1 cellular context compared by ENCODE assay signal in the genomic region with DNA sequence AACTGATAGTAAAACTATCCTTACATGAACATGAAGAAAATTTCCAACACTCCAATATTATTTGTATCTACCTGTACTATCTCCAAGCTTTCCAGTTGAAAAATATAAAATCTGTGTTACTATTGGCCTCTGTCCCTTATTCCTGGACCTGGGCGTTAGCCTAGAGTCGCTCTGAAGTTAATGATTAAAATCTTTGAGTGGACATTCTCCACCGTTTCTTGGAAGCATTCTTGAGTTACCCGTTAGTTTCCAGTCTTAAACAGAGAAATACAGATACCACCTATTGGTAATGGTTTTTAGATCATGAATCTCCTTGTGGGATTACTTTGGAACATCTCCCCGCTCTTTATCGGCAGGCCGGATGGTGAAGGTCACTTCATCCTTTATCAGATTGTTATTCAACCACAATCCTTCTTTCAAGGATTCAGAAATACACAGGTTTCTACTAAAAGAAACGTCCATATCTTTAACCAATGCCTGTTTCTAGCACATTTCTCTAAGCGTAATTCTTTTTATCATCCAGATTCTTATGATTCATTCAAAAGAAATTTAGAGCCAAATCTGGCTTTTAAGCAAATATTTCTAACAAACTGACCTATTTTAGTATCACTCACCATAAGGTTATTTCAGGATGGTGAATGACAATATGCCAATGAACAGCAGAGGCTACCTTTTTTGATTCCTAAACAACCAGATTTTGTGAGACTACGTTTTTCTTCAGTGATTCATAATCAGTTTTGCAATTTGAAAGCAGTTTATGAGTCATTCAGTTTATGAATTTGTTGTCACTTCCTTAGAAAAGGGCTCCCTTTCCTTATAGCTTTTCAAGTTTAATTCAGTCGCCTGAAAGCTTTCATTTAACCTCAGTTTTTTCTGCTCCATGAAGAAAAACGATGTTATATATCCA.
TF ChIP-seq lines count a peak whose summit lies in the region.

No MANE protein-coding gene starts in this region.

TF ChIP-seq in SK-N-SH, 30 proteins besides CTCF, POLR2A, EP300 and RAD21 (continued from another document):
- TF ChIP-seq, protein P1, sequence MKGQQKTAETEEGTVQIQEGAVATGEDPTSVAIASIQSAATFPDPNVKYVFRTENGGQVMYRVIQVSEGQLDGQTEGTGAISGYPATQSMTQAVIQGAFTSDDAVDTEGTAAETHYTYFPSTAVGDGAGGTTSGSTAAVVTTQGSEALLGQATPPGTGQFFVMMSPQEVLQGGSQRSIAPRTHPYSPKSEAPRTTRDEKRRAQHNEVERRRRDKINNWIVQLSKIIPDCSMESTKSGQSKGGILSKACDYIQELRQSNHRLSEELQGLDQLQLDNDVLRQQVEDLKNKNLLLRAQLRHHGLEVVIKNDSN (IDR thresholded peaks at IDR 0.05; ENCODE audit: borderline replicate concordance, low read depth): no peak
- no peak for TF ChIP-seq NRF1 (IDR thresholded peaks at IDR 0.05; ENCODE audit: low read depth, low read length)
- TF ChIP-seq, protein P2, sequence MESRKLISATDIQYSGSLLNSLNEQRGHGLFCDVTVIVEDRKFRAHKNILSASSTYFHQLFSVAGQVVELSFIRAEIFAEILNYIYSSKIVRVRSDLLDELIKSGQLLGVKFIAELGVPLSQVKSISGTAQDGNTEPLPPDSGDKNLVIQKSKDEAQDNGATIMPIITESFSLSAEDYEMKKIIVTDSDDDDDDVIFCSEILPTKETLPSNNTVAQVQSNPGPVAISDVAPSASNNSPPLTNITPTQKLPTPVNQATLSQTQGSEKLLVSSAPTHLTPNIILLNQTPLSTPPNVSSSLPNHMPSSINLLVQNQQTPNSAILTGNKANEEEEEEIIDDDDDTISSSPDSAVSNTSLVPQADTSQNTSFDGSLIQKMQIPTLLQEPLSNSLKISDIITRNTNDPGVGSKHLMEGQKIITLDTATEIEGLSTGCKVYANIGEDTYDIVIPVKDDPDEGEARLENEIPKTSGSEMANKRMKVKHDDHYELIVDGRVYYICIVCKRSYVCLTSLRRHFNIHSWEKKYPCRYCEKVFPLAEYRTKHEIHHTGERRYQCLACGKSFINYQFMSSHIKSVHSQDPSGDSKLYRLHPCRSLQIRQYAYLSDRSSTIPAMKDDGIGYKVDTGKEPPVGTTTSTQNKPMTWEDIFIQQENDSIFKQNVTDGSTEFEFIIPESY (IDR thresholded peaks at IDR 0.05; ENCODE audit: borderline replicate concordance, low read depth): no peak
- TF ChIP-seq, protein P3, sequence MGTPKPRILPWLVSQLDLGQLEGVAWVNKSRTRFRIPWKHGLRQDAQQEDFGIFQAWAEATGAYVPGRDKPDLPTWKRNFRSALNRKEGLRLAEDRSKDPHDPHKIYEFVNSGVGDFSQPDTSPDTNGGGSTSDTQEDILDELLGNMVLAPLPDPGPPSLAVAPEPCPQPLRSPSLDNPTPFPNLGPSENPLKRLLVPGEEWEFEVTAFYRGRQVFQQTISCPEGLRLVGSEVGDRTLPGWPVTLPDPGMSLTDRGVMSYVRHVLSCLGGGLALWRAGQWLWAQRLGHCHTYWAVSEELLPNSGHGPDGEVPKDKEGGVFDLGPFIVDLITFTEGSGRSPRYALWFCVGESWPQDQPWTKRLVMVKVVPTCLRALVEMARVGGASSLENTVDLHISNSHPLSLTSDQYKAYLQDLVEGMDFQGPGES (IDR thresholded peaks at IDR 0.05; ENCODE audit: low read depth, low read length): no peak
- peak; percentile 50 for TF ChIP-seq NFIC (IDR thresholded peaks at IDR 0.05; ENCODE audit: borderline replicate concordance)
- TF ChIP-seq TEAD4 (IDR thresholded peaks at IDR 0.05; ENCODE audit: borderline replicate concordance, insufficient read depth): peak; percentile 37; the same call in 1 of the 2 replicates
- TF ChIP-seq, protein P4, sequence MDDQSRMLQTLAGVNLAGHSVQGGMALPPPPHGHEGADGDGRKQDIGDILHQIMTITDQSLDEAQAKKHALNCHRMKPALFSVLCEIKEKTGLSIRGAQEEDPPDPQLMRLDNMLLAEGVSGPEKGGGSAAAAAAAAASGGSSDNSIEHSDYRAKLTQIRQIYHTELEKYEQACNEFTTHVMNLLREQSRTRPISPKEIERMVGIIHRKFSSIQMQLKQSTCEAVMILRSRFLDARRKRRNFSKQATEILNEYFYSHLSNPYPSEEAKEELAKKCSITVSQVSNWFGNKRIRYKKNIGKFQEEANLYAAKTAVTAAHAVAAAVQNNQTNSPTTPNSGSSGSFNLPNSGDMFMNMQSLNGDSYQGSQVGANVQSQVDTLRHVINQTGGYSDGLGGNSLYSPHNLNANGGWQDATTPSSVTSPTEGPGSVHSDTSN (IDR thresholded peaks at IDR 0.05): peak; percentile 52; the same call in 1 of the 2 replicates
